Comparison of ENCODE assay signal across 8 cellular contexts in the genomic region with DNA sequence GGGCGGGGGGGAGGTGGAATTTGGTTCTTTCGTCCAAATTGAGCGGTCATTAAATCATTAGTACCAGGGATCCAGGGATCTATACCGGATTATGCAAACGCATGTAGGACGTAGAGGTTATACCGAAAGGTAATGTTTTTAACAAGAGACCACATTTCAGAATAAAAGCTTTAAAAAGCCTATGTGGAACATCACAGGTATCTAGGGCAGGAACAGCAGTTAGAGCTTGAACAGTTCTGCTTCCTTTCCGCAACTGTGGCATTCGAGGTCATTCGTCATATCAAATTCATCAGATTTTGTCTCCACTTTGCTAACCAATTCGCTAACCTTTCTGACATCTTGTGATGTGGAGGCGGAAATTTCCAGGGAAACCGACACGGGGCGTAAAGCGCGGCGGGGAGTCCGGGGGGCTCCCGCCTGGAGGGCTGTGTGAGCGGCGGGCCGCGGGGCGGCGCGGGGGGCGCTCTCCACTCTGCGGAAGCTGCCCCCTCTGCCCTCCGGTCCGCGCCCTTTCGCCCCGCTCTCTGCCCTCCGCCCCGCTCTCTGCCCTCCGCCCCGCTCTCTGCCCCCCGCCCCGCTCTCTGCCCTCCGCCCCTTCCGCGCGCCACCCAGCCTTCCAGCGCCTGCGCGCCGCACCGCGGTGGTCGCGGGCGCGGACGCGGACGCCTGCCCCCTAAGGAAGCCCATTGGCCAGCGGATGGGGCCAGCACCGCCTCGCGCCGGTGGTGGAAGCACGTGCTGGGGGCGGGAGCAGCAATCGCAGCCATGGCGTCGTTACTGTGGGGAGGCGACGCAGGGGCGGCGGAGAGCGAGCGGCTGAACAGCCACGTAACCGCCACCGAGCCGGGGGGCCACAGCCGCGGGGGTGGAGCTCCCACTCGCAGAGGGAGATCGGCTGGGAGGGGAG. TPM values are rescaled to one million over a fixed set of nuclear protein-coding genes. Genes with fewer than 3 reads are reported as not detected.
A peak's percentile ranks its signal among the peaks of the same experiment; 100 is the strongest.
DNase-seq lines count a peak whose midpoint lies in the region; ATAC-seq and TF ChIP-seq lines count a peak whose summit lies in the region.

Gene DDX25 (plus strand): TSS at position 756 of the 907 bp plus-strand sequence. CDS start 10 bp downstream, at position 766.

- H3K36me3 ChIP-seq in left ventricle myocardium inferior: peaks cover 15% of the 10 kb centered on the region

- no peak within 1 kb of the TSS for H3K27ac ChIP-seq in left ventricle myocardium inferior (replicated peaks)

- peaks cover 27% of the 10 kb centered on the region for H3K4me1 ChIP-seq in left ventricle myocardium inferior

- H3K4me3 ChIP-seq in left ventricle myocardium inferior: peak within 1 kb of the TSS; percentile 77

- H3K36me3 Mint-ChIP-seq in CD14-positive monocyte (peaks cover 16 to 24% of the 10 kb centered on the region in 2 donors), progenitor cell of endocrine pancreas (ENCODE audit: insufficient read depth) (peaks cover 10% of the 10 kb centered on the region)
- H3K36me3 Mint-ChIP-seq in activated T-helper 17 cell treated with anti-CD3 and anti-CD28 coated beads, Interleukin-2, amount 50 U/mL, for 72 hours (ENCODE audit: low read depth): peaks cover 29% of the 10 kb centered on the region

- H3K4me3 Mint-ChIP-seq in CD14-positive monocyte (peak within 1 kb of the TSS; percentile 86 to 96), progenitor cell of endocrine pancreas (ENCODE audit: low read depth) (peak within 1 kb of the TSS; percentile 98)
- H3K4me3 Mint-ChIP-seq in activated T-helper 17 cell treated with anti-CD3 and anti-CD28 coated beads, Interleukin-2, amount 50 U/mL, for 72 hours: peak within 1 kb of the TSS; percentile 89

- ATAC-seq in activated T-helper 17 cell treated with anti-CD3 and anti-CD28 coated beads, Interleukin-2, amount 50 U/mL, for 72 hours (replicated peaks): peak; percentile 71
- no peak for ATAC-seq in HG02678 (IDR thresholded peaks at IDR 0.05; ENCODE audit: unreplicated experiment)

- intact Hi-C loops in CD14-positive monocyte (cut with micrococcal nuclease): loop anchor here in 1 of 2 donors (2.0 kb wide), 1 partner anchor 17 kb away; the partner anchor contains the start of gene HYLS1
- intact Hi-C loops in left ventricle myocardium inferior (cut with micrococcal nuclease): no loop called here

- H3K4me1 Mint-ChIP-seq in CD14-positive monocyte (peaks cover 21% of the 10 kb centered on the region), progenitor cell of endocrine pancreas (ENCODE audit: low read depth) (peaks cover 13% of the 10 kb centered on the region)
- peaks cover 24% of the 10 kb centered on the region for H3K4me1 Mint-ChIP-seq in activated T-helper 17 cell treated with anti-CD3 and anti-CD28 coated beads, Interleukin-2, amount 50 U/mL, for 72 hours

- H3K27me3 Mint-ChIP-seq in CD14-positive monocyte (ENCODE audit: low read depth in 3 of 3) (peaks cover 33 to 44% (median 44%) of the 10 kb centered on the region in 3 donors), progenitor cell of endocrine pancreas (peaks cover 24% of the 10 kb centered on the region)
- peaks cover 26% of the 10 kb centered on the region for H3K27me3 Mint-ChIP-seq in activated T-helper 17 cell treated with anti-CD3 and anti-CD28 coated beads, Interleukin-2, amount 50 U/mL, for 72 hours

- H3K9me3 ChIP-seq in left ventricle myocardium inferior (replicated peaks): no peaks in the 10 kb centered on the region

- TF ChIP-seq CTCF in CD14-positive monocyte (IDR thresholded peaks at IDR 0.05) (no peak), left ventricle myocardium inferior (IDR thresholded peaks at IDR 0.05; ENCODE audit: borderline replicate concordance) (no peak), progenitor cell of endocrine pancreas (IDR thresholded peaks at IDR 0.05; ENCODE audit: unreplicated experiment) (peak; percentile 16)

- H3K27ac Mint-ChIP-seq in CD14-positive monocyte (no peak within 1 kb of the TSS), progenitor cell of endocrine pancreas (peak within 1 kb of the TSS; percentile 94)
- H3K27ac Mint-ChIP-seq in activated T-helper 17 cell treated with anti-CD3 and anti-CD28 coated beads, Interleukin-2, amount 50 U/mL, for 72 hours: peak within 1 kb of the TSS; percentile 84

- peaks cover 0 to 22% (median 14%) of the 10 kb centered on the region in 7 donors for H3K9me3 Mint-ChIP-seq in CD14-positive monocyte
- no peaks in the 10 kb centered on the region for H3K9me3 Mint-ChIP-seq in activated T-helper 17 cell treated with anti-CD3 and anti-CD28 coated beads, Interleukin-2, amount 50 U/mL, for 72 hours
- no peaks in the 10 kb centered on the region for H3K9me3 Mint-ChIP-seq in progenitor cell of endocrine pancreas (ENCODE audit: low read depth)

- peaks cover 44% of the 10 kb centered on the region for H3K27me3 ChIP-seq in left ventricle myocardium inferior (ENCODE audit: low read depth)

- DNase-seq in CD14-positive monocyte (ENCODE audit: low spot score): no peak
- DNase-seq in NCI-H1092 (lab: John Stamatoyannopoulos, UW): peak; percentile 73
- DNase-seq in left ventricle myocardium inferior: no peak
- peak; percentile 29 for DNase-seq in progenitor cell of endocrine pancreas (ENCODE audit: low spot score, unreplicated experiment)
- no peak for DNase-seq in cortex of kidney (lab: John Stamatoyannopoulos, UW)
- no peak for DNase-seq in stimulated activated CD4-positive, alpha-beta T cell treated with anti-CD3 and anti-CD28 coated beads, Interleukin-4, amount 100 ng/mL, for 24 hours

RNA-seq across cellular contexts. Expression of gene DDX25, which starts in this region (rescaled TPM):
- not detected for polyA plus RNA-seq in CD14-positive monocyte
- total RNA-seq in activated T-helper 17 cell treated with anti-CD3 and anti-CD28 coated beads, Interleukin-2, amount 50 U/mL, for 72 hours: under 1 TPM; 0.32 to 0.69 TPM
- total RNA-seq in left ventricle myocardium inferior (0.14 TPM), progenitor cell of endocrine pancreas (3.0 and 3.8 TPM in 2 replicates)

Comparison
In these comparisons a context has a peak if more than half of its experiments do, and no peak if none do; other contexts are left out.
1. Peak in ATAC-seq in activated T-helper 17 cell treated with anti-CD3 and anti-CD28 coated beads, Interleukin-2, amount 50 U/mL, for 72 hours; RNA of the gene not detected or under 1 TPM.
2. DNase-seq: peak in NCI-H1092 (single experiment) and progenitor cell of endocrine pancreas (single experiment); none in CD14-positive monocyte (single experiment), left ventricle myocardium inferior (single experiment), cortex of kidney (single experiment) and stimulated activated CD4-positive, alpha-beta T cell treated with anti-CD3 and anti-CD28 coated beads, Interleukin-4, amount 100 ng/mL, for 24 hours (single experiment).
3. H3K27ac Mint-ChIP-seq: peak in activated T-helper 17 cell treated with anti-CD3 and anti-CD28 coated beads, Interleukin-2, amount 50 U/mL, for 72 hours (single experiment) and progenitor cell of endocrine pancreas (single experiment); none in CD14-positive monocyte (0 of 7).
4. Peak in every context shown above with its lines, with median percentiles within 50 percentile points of each other: H3K4me3 Mint-ChIP-seq.